8 cellular contexts compared by ENCODE assay signal in genomic region chr11:116930177-116930576, GRCh38.
A peak's percentile ranks its signal among the peaks of the same experiment; 100 is the strongest.
DNase-seq lines count a peak whose midpoint lies in the region; ATAC-seq and TF ChIP-seq lines count a peak whose summit lies in the region.

No MANE protein-coding gene starts in this region.

- DNase-seq in MG63 = peak; percentile 30
- DNase-seq in activated T-cell treated with anti-CD3 and anti-CD28 coated beads, Interleukin-2, amount 50 U/mL, for 72 hours = peak; percentile 29 to 34
- DNase-seq in left ventricle myocardium inferior = no peak
- peak; percentile 20 for DNase-seq in stimulated activated CD8-positive, alpha-beta memory T cell treated with anti-CD3 and anti-CD28 coated beads, Interleukin-12 subunit alpha, Interleukin-12 subunit beta, amount 100 ng/mL, for 1 hour (ENCODE audit: low read depth)
- DNase-seq in omental fat pad (ENCODE audit: low spot score) = no peak
- DNase-seq in HAP-1 (ENCODE audit: low spot score in 2 of 2) = no peak
- DNase-seq in middle frontal gyrus (ENCODE audit: extremely low spot score, low spot score) = no peak
- DNase-seq in PC-3 = no peak

- peaks cover 8% of the 10 kb centered on the region for H3F3A ChIP-seq in PC-3 (ENCODE audit: low read length, unreplicated experiment)

- peaks cover 66% of the 10 kb centered on the region for H3K4me1 ChIP-seq in left ventricle myocardium inferior
- H3K4me1 ChIP-seq in HAP-1 = no peaks in the 10 kb centered on the region
- H3K4me1 ChIP-seq in PC-3 (ENCODE audit: insufficient read depth, low read length) = peaks cover 23% of the 10 kb centered on the region

- H4K20me1 ChIP-seq in PC-3 (ENCODE audit: low read length) = no peaks in the 10 kb centered on the region

- H3K4me1 Mint-ChIP-seq in activated T-cell treated with anti-CD3 and anti-CD28 coated beads, Interleukin-2, amount 50 U/mL, for 72 hours (ENCODE audit: low read depth) = peaks cover 73% of the 10 kb centered on the region

- intact Hi-C loops in left ventricle myocardium inferior (cut with micrococcal nuclease) = no loop called here
- intact Hi-C loops in PC-3 (cut with micrococcal nuclease) = no loop called here

- H3K4me3 ChIP-seq in MG63 (peak overlapping the region; percentile 14; the same call in 1 of the 2 replicates), left ventricle myocardium inferior (peak overlapping the region; percentile 47), HAP-1 (no peak overlapping the region), PC-3 (ENCODE audit: low read length) (no peak overlapping the region)

- no peak overlapping the region for H2AFZ ChIP-seq in PC-3 (ENCODE audit: low read length)

- POLR2A ChIA-PET in PC-3 (lab: Charles Lee; ENCODE audit: unreplicated experiment) = interaction anchor here (0.7 kb wide), 1 partner anchor 97 kb away, joined by 3 read pairs; no protein-coding TSS in a partner anchor

- in situ Hi-C loops in HAP-1 (cut with MboI; ENCODE audit: low sequenced_read_pairs) = no loop called here

- peaks cover 7 to 10% of the 10 kb centered on the region in 2 donors for H3K36me3 Mint-ChIP-seq in activated T-cell treated with anti-CD3 and anti-CD28 coated beads, Interleukin-2, amount 50 U/mL, for 72 hours (ENCODE audit: insufficient read depth in 2 of 2)

- peak overlapping the region; percentile 68 to 88 for H3K4me3 Mint-ChIP-seq in activated T-cell treated with anti-CD3 and anti-CD28 coated beads, Interleukin-2, amount 50 U/mL, for 72 hours

- H3K27ac ChIP-seq in left ventricle myocardium inferior (replicated peaks) = peak overlapping the region; percentile 77
- H3K27ac ChIP-seq in PC-3 (ENCODE audit: low read length) = no peak overlapping the region

- H3K27ac Mint-ChIP-seq in activated T-cell treated with anti-CD3 and anti-CD28 coated beads, Interleukin-2, amount 50 U/mL, for 72 hours = peak overlapping the region; percentile 47

- H3K36me3 ChIP-seq in MG63 (peaks cover 4% of the 10 kb centered on the region), left ventricle myocardium inferior (peaks cover 9% of the 10 kb centered on the region), HAP-1 (replicated peaks) (0 out of 2 replicates have a peak, but pooled peaks cover 3% of the 10 kb centered on the region), PC-3 (ENCODE audit: low read depth, low read length) (peaks cover 9% of the 10 kb centered on the region)

- no peaks in the 10 kb centered on the region for H3K79me2 ChIP-seq in PC-3 (ENCODE audit: low read length)

- no TSS peak for BruUV-seq in PC-3 (replicated peaks; lab: Mats Ljungman, UMichigan)

- CTCF ChIA-PET in PC-3 (lab: Charles Lee) = interaction anchor here (0.6 kb wide), 1 partner anchor 172 kb away, joined by 3 read pairs; no protein-coding TSS in a partner anchor

- TF ChIP-seq CTCF in left ventricle myocardium inferior (IDR thresholded peaks at IDR 0.05; ENCODE audit: borderline replicate concordance) (no peak), omental fat pad (IDR thresholded peaks at IDR 0.05) (no peak), PC-3 (conservative IDR thresholded peaks at IDR 0.05; ENCODE audit: low read depth, low read length) (no peak)

- no peaks in the 10 kb centered on the region for H3K9me2 ChIP-seq in PC-3 (replicated peaks; ENCODE audit: low read length)

- H3K27me3 Mint-ChIP-seq in activated T-cell treated with anti-CD3 and anti-CD28 coated beads, Interleukin-2, amount 50 U/mL, for 72 hours (ENCODE audit: low read depth) = no peaks in the 10 kb centered on the region

- H3K9me3 ChIP-seq in MG63 (no peaks in the 10 kb centered on the region), left ventricle myocardium inferior (replicated peaks) (no peaks in the 10 kb centered on the region), HAP-1 (no peaks in the 10 kb centered on the region), PC-3 (ENCODE audit: low read length) (no peaks in the 10 kb centered on the region)

- H3K9me3 Mint-ChIP-seq in activated T-cell treated with anti-CD3 and anti-CD28 coated beads, Interleukin-2, amount 50 U/mL, for 72 hours = peaks cover 4 to 6% of the 10 kb centered on the region in 2 donors

- H3K27me3 ChIP-seq in MG63 (no peaks in the 10 kb centered on the region), left ventricle myocardium inferior (ENCODE audit: low read depth) (no peaks in the 10 kb centered on the region), HAP-1 (ENCODE audit: low read depth) (no peaks in the 10 kb centered on the region), PC-3 (ENCODE audit: low read length) (no peaks in the 10 kb centered on the region)

- ATAC-seq in activated T-cell treated with anti-CD3 and anti-CD28 coated beads, Interleukin-2, amount 50 U/mL, for 72 hours (replicated peaks in 1 of 2) = peak in 1 of 2 donors; percentile 15
- ATAC-seq in omental fat pad (ENCODE audit: low FRiP score) (no peak), PC-3 (no peak)

- H3K4me2 ChIP-seq in PC-3 (ENCODE audit: low read length) = no peak overlapping the region

- no peak overlapping the region for H3K9ac ChIP-seq in PC-3 (ENCODE audit: low read length)

Comparison
In these comparisons a context has a peak if more than half of its experiments do, and no peak if none do; other contexts are left out.
1. DNase-seq: peak in MG63 (single experiment), activated T-cell treated with anti-CD3 and anti-CD28 coated beads, Interleukin-2, amount 50 U/mL, for 72 hours (2 of 2) and stimulated activated CD8-positive, alpha-beta memory T cell treated with anti-CD3 and anti-CD28 coated beads, Interleukin-12 subunit alpha, Interleukin-12 subunit beta, amount 100 ng/mL, for 1 hour (single experiment); none in left ventricle myocardium inferior (single experiment), omental fat pad (single experiment), HAP-1 (0 of 2), middle frontal gyrus (single experiment) and PC-3 (single experiment).
2. H3K4me3 ChIP-seq: peak in MG63 (single experiment) and left ventricle myocardium inferior (single experiment); none in HAP-1 (single experiment) and PC-3 (single experiment).